Comparison of ENCODE assay signal across 8 cellular contexts in the genomic region with DNA sequence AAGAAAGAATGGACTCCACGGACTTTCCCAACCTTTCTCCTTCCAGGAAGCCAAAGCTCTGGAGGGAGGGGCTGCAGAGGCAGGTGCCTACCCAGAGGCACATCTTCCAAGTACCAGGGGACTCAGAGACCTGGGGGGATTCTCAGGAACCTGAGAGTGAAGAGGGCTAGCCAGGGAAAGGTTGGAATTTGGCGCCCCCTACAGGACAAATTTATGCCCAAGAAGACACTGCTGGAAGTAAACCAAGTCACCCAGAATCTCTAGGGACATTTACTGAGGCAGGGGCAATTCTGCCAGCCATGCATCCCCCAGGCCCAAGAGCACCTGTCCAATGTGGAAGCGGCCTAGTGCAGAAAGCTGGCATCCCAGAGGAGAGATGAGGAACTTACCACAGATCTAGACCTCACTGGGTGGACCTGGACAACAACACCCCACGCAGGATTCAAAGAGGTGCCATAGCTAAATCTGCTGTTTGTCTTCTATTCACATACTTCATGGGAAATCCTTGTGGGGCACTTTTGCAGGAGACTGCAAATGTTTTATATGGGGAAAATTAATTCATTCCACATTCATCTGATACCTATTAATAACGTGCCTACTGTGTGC. TPM values are rescaled to one million over a fixed set of nuclear protein-coding genes. Genes with fewer than 3 reads are reported as not detected.
A peak's percentile ranks its signal among the peaks of the same experiment; 100 is the strongest.
DNase-seq lines count a peak whose midpoint lies in the region; ATAC-seq lines count a peak whose summit lies in the region.

No MANE protein-coding gene starts in this region.

- DNase-seq in COLO668 (lab: John Stamatoyannopoulos, UW; ENCODE audit: unreplicated experiment) (peak; percentile 19), NCI-H446 treated with DMSO at 0.1 percent for 48 hours (lab: John Stamatoyannopoulos, UW) (peak; percentile 0), left ventricle myocardium superior (peak; percentile 26)
- DNase-seq in activated T-cell treated with anti-CD3 and anti-CD28 coated beads, Interleukin-2, amount 50 U/mL, for 4 hours = peak; percentile 21
- DNase-seq in stimulated activated CD4-positive, alpha-beta T cell treated with anti-CD3 and anti-CD28 coated beads, Interleukin-15, amount 100 ng/mL, for 24 hours = peak; percentile 61

- ATAC-seq in GM19452 (IDR thresholded peaks at IDR 0.05; ENCODE audit: unreplicated experiment) (peak; percentile 61), left ventricle myocardium superior (peak; percentile 44), HG03571 (IDR thresholded peaks at IDR 0.05; ENCODE audit: unreplicated experiment) (no peak), HG02970 (IDR thresholded peaks at IDR 0.05; ENCODE audit: low FRiP score, unreplicated experiment) (no peak)
- ATAC-seq in activated T-cell treated with anti-CD3 and anti-CD28 coated beads, Interleukin-2, amount 50 U/mL, for 4 hours = no peak

- no peak overlapping the region for H3K4me3 Mint-ChIP-seq in activated T-cell treated with anti-CD3 and anti-CD28 coated beads, Interleukin-2, amount 50 U/mL, for 4 hours

- no peaks in the 10 kb centered on the region for H3K4me1 Mint-ChIP-seq in activated T-cell treated with anti-CD3 and anti-CD28 coated beads, Interleukin-2, amount 50 U/mL, for 4 hours (ENCODE audit: low read depth)

- intact Hi-C loops in left ventricle myocardium superior (cut with micrococcal nuclease) = no loop called here

- H3K36me3 Mint-ChIP-seq in activated T-cell treated with anti-CD3 and anti-CD28 coated beads, Interleukin-2, amount 50 U/mL, for 4 hours (ENCODE audit: insufficient read depth) = no peaks in the 10 kb centered on the region

- no peaks in the 10 kb centered on the region for H3K9me3 Mint-ChIP-seq in activated T-cell treated with anti-CD3 and anti-CD28 coated beads, Interleukin-2, amount 50 U/mL, for 4 hours

- H3K27me3 Mint-ChIP-seq in activated T-cell treated with anti-CD3 and anti-CD28 coated beads, Interleukin-2, amount 50 U/mL, for 4 hours (ENCODE audit: low read depth) = no peaks in the 10 kb centered on the region

RNA-seq across cellular contexts. Expression of a gene that starts 25.9 kb away (rescaled TPM):
- total RNA-seq in activated T-cell treated with anti-CD3 and anti-CD28 coated beads, Interleukin-2, amount 50 U/mL, for 4 hours = 1 to 10 TPM; 1.9 to 3.3 (median 3.1) TPM
- total RNA-seq in left ventricle myocardium superior = 3.3 TPM

RNA-seq across cellular contexts. Expression of a gene that starts 58.8 kb away (rescaled TPM):
- under 1 TPM; 0.40 to 0.68 (median 0.43) TPM for total RNA-seq in activated T-cell treated with anti-CD3 and anti-CD28 coated beads, Interleukin-2, amount 50 U/mL, for 4 hours
- 97.7 TPM for total RNA-seq in left ventricle myocardium superior

Comparison
In these comparisons a context has a peak if more than half of its experiments do, and no peak if none do; other contexts are left out.
1. DNase-seq: peak in every context shown above with its lines; median percentile 61 in stimulated activated CD4-positive, alpha-beta T cell treated with anti-CD3 and anti-CD28 coated beads, Interleukin-15, amount 100 ng/mL, for 24 hours; 26 in left ventricle myocardium superior; 21 in activated T-cell treated with anti-CD3 and anti-CD28 coated beads, Interleukin-2, amount 50 U/mL, for 4 hours; 19 in COLO668; 0 in NCI-H446 treated with DMSO at 0.1 percent for 48 hours.
2. ATAC-seq: peak in GM19452 (single experiment) and left ventricle myocardium superior (single experiment); none in activated T-cell treated with anti-CD3 and anti-CD28 coated beads, Interleukin-2, amount 50 U/mL, for 4 hours (0 of 2), HG03571 (single experiment) and HG02970 (single experiment).
3. RNA of a gene that starts 58.8 kb away (total RNA-seq): 97.7 TPM in left ventricle myocardium superior (single experiment); 0.40 to 0.68 TPM in activated T-cell treated with anti-CD3 and anti-CD28 coated beads, Interleukin-2, amount 50 U/mL, for 4 hours; every median in the first group is over 10 times any median in the second.